Comparison of ENCODE assay signal across 11 cellular contexts in the genomic region with DNA sequence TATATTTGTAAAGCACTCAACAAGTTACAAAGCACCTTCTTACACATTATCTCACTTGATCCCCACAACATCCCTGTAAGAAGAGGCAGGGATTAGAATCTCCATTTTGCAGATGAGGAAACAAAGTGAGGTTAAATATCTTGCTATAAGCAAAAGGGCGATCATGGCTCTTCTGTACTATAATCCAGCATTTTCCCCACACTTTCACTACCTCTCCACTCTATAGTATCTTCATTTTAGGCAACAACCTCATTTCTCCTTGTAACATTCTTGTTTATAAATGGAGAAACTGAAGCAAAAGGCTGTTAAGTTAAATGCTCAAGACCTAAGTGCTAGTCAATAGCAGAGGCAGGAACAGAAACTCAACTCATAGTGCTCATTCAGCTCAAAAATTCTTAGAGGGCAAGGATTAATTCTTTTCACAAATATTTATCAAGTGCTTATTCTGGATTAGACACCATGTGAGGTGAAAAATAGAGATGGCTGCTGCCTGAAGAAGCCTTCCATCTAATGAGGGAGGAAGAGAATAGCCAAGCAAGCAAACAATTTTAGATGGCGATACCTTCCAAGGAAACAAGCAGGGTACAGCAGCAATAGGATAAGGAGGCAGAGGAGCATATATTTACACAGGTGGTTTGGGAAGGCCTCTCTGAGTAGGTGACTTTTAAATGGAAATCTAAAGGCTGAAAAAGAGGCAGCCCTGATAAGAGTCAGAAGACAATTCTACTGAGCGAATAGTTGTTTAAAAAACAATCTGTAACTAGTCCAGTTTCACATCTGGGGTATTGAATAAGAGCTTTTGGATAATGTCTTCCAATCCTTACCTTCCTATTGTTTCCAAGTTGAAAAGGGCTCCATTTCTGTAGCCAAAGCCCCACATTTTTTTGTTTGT. TPM values are rescaled to one million over a fixed set of nuclear protein-coding genes. Genes with fewer than 3 reads are reported as not detected.
A peak's percentile ranks its signal among the peaks of the same experiment; 100 is the strongest.
DNase-seq lines count a peak whose midpoint lies in the region; ATAC-seq and TF ChIP-seq lines count a peak whose summit lies in the region.
"Had no signal": no experiment of that assay in that cellular context is flagged by ENCODE, and none has a peak within 500 bp of the region (broad histone marks: within the 10 kb centered on the region; RNA-seq: fewer than 3 reads in every experiment).

No MANE protein-coding gene starts in this region.

- no peak overlapping the region for H2AFZ ChIP-seq in osteoblast (ENCODE audit: low read length)

- peaks cover 70% of the 10 kb centered on the region for H3K36me3 ChIP-seq in SJCRH30
- H3K36me3 ChIP-seq in esophagus squamous epithelium: no peaks in the 10 kb centered on the region
- no peaks in the 10 kb centered on the region for H3K36me3 ChIP-seq in osteoblast (ENCODE audit: insufficient read depth, low read length)
- H3K36me3 ChIP-seq: WERI-Rb-1 had no signal

- ATAC-seq in stimulated activated effector memory CD8-positive, alpha-beta T cell treated with anti-CD3 and anti-CD28 coated beads, Interleukin-12 subunit alpha, Interleukin-12 subunit beta, amount 100 ng/mL, for 72 hours: no peak
- no peak for ATAC-seq in HG03159 (IDR thresholded peaks at IDR 0.05; ENCODE audit: unreplicated experiment)

- no peak for TF ChIP-seq CTCF in AG04450 (IDR thresholded peaks at IDR 0.05; ENCODE audit: low read depth, low read length)
- no peak for TF ChIP-seq CTCF in esophagus squamous epithelium (IDR thresholded peaks at IDR 0.05)
- no peak for TF ChIP-seq CTCF in osteoblast (IDR thresholded peaks at IDR 0.05; ENCODE audit: extremely low read depth, low read depth, low read length)

- H3K27ac Mint-ChIP-seq in stimulated activated effector memory CD8-positive, alpha-beta T cell treated with anti-CD3 and anti-CD28 coated beads, Interleukin-12 subunit alpha, Interleukin-12 subunit beta, amount 100 ng/mL, for 72 hours: no peak overlapping the region

- CTCF ChIA-PET in AG04450 (lab: Charles Lee): interaction anchor here (0.6 to 3.7 kb wide), 5 partner anchors 8 to 328 kb away, joined by 3 to 12 read pairs (median 3); no protein-coding TSS in a partner anchor

- POLR2A ChIA-PET in AG04450 (lab: Yijun Ruan, JAX): interaction anchor here (0.5 kb wide), 1 partner anchor 193 kb away, joined by 6 read pairs; no protein-coding TSS in a partner anchor

- H3K36me3 Mint-ChIP-seq in stimulated activated effector memory CD8-positive, alpha-beta T cell treated with anti-CD3 and anti-CD28 coated beads, Interleukin-12 subunit alpha, Interleukin-12 subunit beta, amount 100 ng/mL, for 72 hours: peaks cover 5% of the 10 kb centered on the region

- DNase-seq in AG04450 (ENCODE audit: low read depth, low spot score): no peak
- no peak for DNase-seq in SJCRH30
- DNase-seq in esophagus squamous epithelium (lab: John Stamatoyannopoulos, UW): no peak
- no peak for DNase-seq in osteoblast (ENCODE audit: insufficient read length, low spot score, missing footprints)
- no peak for DNase-seq in stimulated activated effector memory CD8-positive, alpha-beta T cell treated with anti-CD3 and anti-CD28 coated beads, Interleukin-12 subunit alpha, Interleukin-12 subunit beta, amount 100 ng/mL, for 72 hours (ENCODE audit: low spot score in 2 of 2)
- no peak for DNase-seq in stimulated activated CD4-positive, alpha-beta T cell treated with anti-CD3 and anti-CD28 coated beads, Interleukin-4, amount 100 ng/mL, for 4 hours
- no peak for DNase-seq in hippocampal formation (lab: John Stamatoyannopoulos, UW)
- DNase-seq: effector memory CD4-positive, alpha-beta T cell; NCI-H146; WERI-Rb-1 had no signal

- H3K9me3 Mint-ChIP-seq in stimulated activated effector memory CD8-positive, alpha-beta T cell treated with anti-CD3 and anti-CD28 coated beads, Interleukin-12 subunit alpha, Interleukin-12 subunit beta, amount 100 ng/mL, for 72 hours: no peaks in the 10 kb centered on the region

- H3K4me1 ChIP-seq in SJCRH30 (peaks cover 60% of the 10 kb centered on the region), esophagus squamous epithelium (peaks cover 34 to 94% (median 38%) of the 10 kb centered on the region in 3 donors), osteoblast (ENCODE audit: insufficient read depth, low read length) (peaks cover 75% of the 10 kb centered on the region)

- H3K4me3 ChIP-seq in AG04450 (ENCODE audit: low read depth, low read length) (peak overlapping the region; percentile 80), SJCRH30 (peak overlapping the region; percentile 88), esophagus squamous epithelium (peak overlapping the region; percentile 77 to 93 (median 86)), osteoblast (ENCODE audit: insufficient read depth, low read length) (peak overlapping the region; percentile 81)

- peaks cover 89% of the 10 kb centered on the region for H3K79me2 ChIP-seq in osteoblast (ENCODE audit: insufficient read depth, low read length)

- TF ChIP-seq POLR2A in esophagus squamous epithelium (IDR thresholded peaks at IDR 0.05): no peak

- H3K4me2 ChIP-seq in osteoblast (ENCODE audit: insufficient read depth, low read length): peak overlapping the region; percentile 76

- peaks cover 15% of the 10 kb centered on the region for H3K4me1 Mint-ChIP-seq in stimulated activated effector memory CD8-positive, alpha-beta T cell treated with anti-CD3 and anti-CD28 coated beads, Interleukin-12 subunit alpha, Interleukin-12 subunit beta, amount 100 ng/mL, for 72 hours

- H3K27me3 ChIP-seq in AG04450 (ENCODE audit: control insufficient read depth, insufficient read depth, low read length) (no peaks in the 10 kb centered on the region), SJCRH30 (no peaks in the 10 kb centered on the region), esophagus squamous epithelium (peaks cover 0 to 15% (median 0%) of the 10 kb centered on the region in 4 donors), osteoblast (ENCODE audit: insufficient read depth, low read length) (no peaks in the 10 kb centered on the region)

- 62 to 79% methylated on average over 3 of the region's 3 CpGs for WGBS in esophagus squamous epithelium, 2 donors

- intact Hi-C loops in esophagus squamous epithelium (cut with DNase I): no loop called here

- no peak overlapping the region for H3K4me3 Mint-ChIP-seq in stimulated activated effector memory CD8-positive, alpha-beta T cell treated with anti-CD3 and anti-CD28 coated beads, Interleukin-12 subunit alpha, Interleukin-12 subunit beta, amount 100 ng/mL, for 72 hours

- H3K9me3 ChIP-seq in AG04450 (ENCODE audit: control insufficient read depth, insufficient read depth, low read length): no peaks in the 10 kb centered on the region
- no peaks in the 10 kb centered on the region for H3K9me3 ChIP-seq in SJCRH30 (replicated peaks)
- no peaks in the 10 kb centered on the region for H3K9me3 ChIP-seq in esophagus squamous epithelium
- no peaks in the 10 kb centered on the region for H3K9me3 ChIP-seq in osteoblast (ENCODE audit: low read depth, low read length)

- peaks cover 46% of the 10 kb centered on the region for H4K20me1 ChIP-seq in osteoblast (ENCODE audit: insufficient read depth, low read length)

- no peak overlapping the region for H3K27ac ChIP-seq in AG04450 (ENCODE audit: low read depth, low read length)
- H3K27ac ChIP-seq in SJCRH30: no peak overlapping the region
- H3K27ac ChIP-seq in esophagus squamous epithelium: peak overlapping the region; percentile 45 to 97 (median 76)
- peak overlapping the region; percentile 81 for H3K27ac ChIP-seq in osteoblast (ENCODE audit: low read depth, low read length)
- H3K27ac ChIP-seq: WERI-Rb-1 had no signal

RNA-seq across cellular contexts. Expression of gene ERRFI1, which starts 3.5 kb away (rescaled TPM):
- polyA plus RNA-seq in AG04450 (2011; rRNA removed): 102 and 105 TPM in 2 replicates
- 47.7 and 49.1 TPM in 2 replicates for polyA minus RNA-seq in AG04450 (2011; rRNA and poly(A)+ RNA removed)
- 197 and 220 TPM in 2 replicates for total RNA-seq in SJCRH30 (2014; rRNA removed; shearing (Covaris generic))
- total RNA-seq in esophagus squamous epithelium (10 to 100 TPM; 23.3 to 95.9 (median 49.3) TPM), osteoblast (60.4 and 69.5 TPM in 2 replicates)

Comparison
In these comparisons a context has a peak if more than half of its experiments do, and no peak if none do; other contexts are left out.
1. H3K27ac ChIP-seq: peak in esophagus squamous epithelium (4 of 4) and osteoblast (single experiment); none in AG04450 (single experiment) and SJCRH30 (single experiment).
2. Peak in every context shown above with its lines, with median percentiles within 50 percentile points of each other: H3K4me3 ChIP-seq.